ENCODE assay signal across 11 cellular contexts in genomic region chr16:70677499-70678120, GRCh38.
"Had no signal": no experiment of that assay in that cellular context is flagged by ENCODE, and none has a peak within 500 bp of the region (broad histone marks: within the 10 kb centered on the region; RNA-seq: fewer than 3 reads in every experiment).

No MANE protein-coding gene starts in this region.

- H3K4me1 ChIP-seq: SJSA1 had no signal

- H3K9me3 ChIP-seq: ascending aorta, breast epithelium, SJSA1 had no signal

- H3K27me3 ChIP-seq: ascending aorta, breast epithelium, SJSA1 had no signal

- DNase-seq: activated CD4-positive, alpha-beta T cell treated with anti-CD3 and anti-CD28 coated beads, Interleukin-2, amount 50 U/mL, for 4 hours; activated naive CD4-positive, alpha-beta T cell treated with Interleukin-2 at 50 U/mL for 16 hours; activated T-cell treated with anti-CD3 and anti-CD28 coated beads for 4 hours; midbrain; stimulated activated CD4-positive, alpha-beta T cell treated with anti-CD3 and anti-CD28 coated beads, Interleukin-4, amount 100 ng/mL, for 1 hour; stimulated activated naive B cell treated with anti-CD40 and anti-IgM and Interleukin-4, amounts not matched to agents 10 μg/mL and 1 μg/mL and 100 μg/mL, for 72 hours had no signal

- H3K4me3 ChIP-seq: ascending aorta, breast epithelium, lung, SJSA1 had no signal

- H3K36me3 ChIP-seq: breast epithelium had no signal

- H3K27ac ChIP-seq: SJSA1 had no signal

- ATAC-seq: esophagus mucosa; stimulated activated naive B cell treated with anti-CD40 and anti-IgM and Interleukin-4, amounts not matched to agents 10 μg/mL and 1 μg/mL and 100 μg/mL, for 72 hours had no signal
